ENCODE assay signal across 9 cellular contexts in genomic region chr10:119478111-119479047, GRCh38.
DNase-seq lines count a peak whose midpoint lies in the region; ATAC-seq, FAIRE-seq and TF ChIP-seq lines count a peak whose summit lies in the region.
"Had no signal": no experiment of that assay in that cellular context is flagged by ENCODE, and none has a peak within 500 bp of the region (broad histone marks: within the 10 kb centered on the region; RNA-seq: fewer than 3 reads in every experiment).

No MANE protein-coding gene starts in this region.

- H3K27ac ChIP-seq in astrocyte (ENCODE audit: low read depth, low read length): no peak overlapping the region

- peaks cover 2% of the 10 kb centered on the region for H3K36me3 Mint-ChIP-seq in astrocyte (ENCODE audit: low read depth, unreplicated experiment)

- ATAC-seq in GM21360 (IDR thresholded peaks at IDR 0.05; ENCODE audit: unreplicated experiment) (peak; percentile 83), HG03442 (IDR thresholded peaks at IDR 0.05; ENCODE audit: unreplicated experiment) (peak; percentile 83)

- H4K20me1 ChIP-seq in astrocyte (ENCODE audit: insufficient read depth, low read length): no peaks in the 10 kb centered on the region

- H3K4me2 ChIP-seq in astrocyte (ENCODE audit: low read length): peak overlapping the region; percentile 30

- no peaks in the 10 kb centered on the region for H3K4me1 ChIP-seq in astrocyte (ENCODE audit: insufficient read depth, low read length)

- H2AFZ ChIP-seq in astrocyte (ENCODE audit: low read depth, low read length): no peak overlapping the region

- H3K27ac Mint-ChIP-seq in astrocyte (ENCODE audit: unreplicated experiment): no peak overlapping the region

- peaks cover 45% of the 10 kb centered on the region for H3K27me3 ChIP-seq in astrocyte (ENCODE audit: insufficient read depth, low read length)

- no peaks in the 10 kb centered on the region for H3K9me3 ChIP-seq in astrocyte (ENCODE audit: insufficient read depth, low read depth, low read length)

- H3K9ac ChIP-seq in astrocyte (ENCODE audit: low read length): no peak overlapping the region

- H3K4me3 ChIP-seq in GM12875 (ENCODE audit: low read depth, low read length): peak overlapping the region; percentile 31
- H3K4me3 ChIP-seq in astrocyte (ENCODE audit: insufficient read depth, low read depth, low read length): no peak overlapping the region

- H3K4me1 Mint-ChIP-seq in astrocyte (ENCODE audit: low read depth, unreplicated experiment): peaks cover 2% of the 10 kb centered on the region

- no peak for DNase-seq in astrocyte (ENCODE audit: low read depth)
- no peak for DNase-seq in NCI-H2171 (lab: John Stamatoyannopoulos, UW)
- DNase-seq in NCI-H1930 (lab: John Stamatoyannopoulos, UW): no peak
- no peak for DNase-seq in DMS153 treated with DMSO at 0.1 percent for 48 hours (lab: John Stamatoyannopoulos, UW; ENCODE audit: unreplicated experiment)
- no peak for DNase-seq in KBM-7
- DNase-seq: T1000 had no signal

- TF ChIP-seq CTCF in GM12875 (IDR thresholded peaks at IDR 0.05; ENCODE audit: borderline replicate concordance, insufficient read depth, low read depth, low read length) (no peak), astrocyte (IDR thresholded peaks at IDR 0.05; ENCODE audit: insufficient read depth, low read depth, low read length) (no peak)

- in situ Hi-C loops in KBM-7 (cut with MboI; ENCODE audit: low pct_unique_long_range_greater_than_20kb, low sequenced_read_pairs): no loop called here

- H3K4me3 Mint-ChIP-seq in astrocyte (ENCODE audit: unreplicated experiment): no peak overlapping the region

- no peaks in the 10 kb centered on the region for H3K36me3 ChIP-seq in astrocyte (ENCODE audit: insufficient read depth, low read length)

- peaks cover 66% of the 10 kb centered on the region for H3K27me3 Mint-ChIP-seq in astrocyte (ENCODE audit: low read depth, unreplicated experiment)

- H3K79me2 ChIP-seq in astrocyte (ENCODE audit: insufficient read depth, low read length): no peaks in the 10 kb centered on the region

- peaks cover 15% of the 10 kb centered on the region for H3K9me3 Mint-ChIP-seq in astrocyte (ENCODE audit: unreplicated experiment)

- no peak for FAIRE-seq in astrocyte (lab: Jason Lieb, UNC)
